12 cellular contexts compared by ENCODE assay signal in genomic region chr22:37627091-37627490, GRCh38. TPM values are rescaled to one million over a fixed set of nuclear protein-coding genes. Genes with fewer than 3 reads are reported as not detected.
DNase-seq lines count a peak whose midpoint lies in the region; ATAC-seq, FAIRE-seq and TF ChIP-seq lines count a peak whose summit lies in the region.
"Had no signal": no experiment of that assay in that cellular context is flagged by ENCODE, and none has a peak within 500 bp of the region (broad histone marks: within the 10 kb centered on the region; RNA-seq: fewer than 3 reads in every experiment).

No MANE protein-coding gene starts in this region.

- no peak for DNase-seq in activated T-cell treated with anti-CD3 and anti-CD28 coated beads, Interleukin-2, amount 50 U/mL, for 24 hours
- no peak for DNase-seq in activated T-cell treated with anti-CD3 and anti-CD28 coated beads, Interleukin-2, amount 50 U/mL, for 1 hour
- no peak for DNase-seq in activated CD8-positive, alpha-beta T cell treated with anti-CD3 and anti-CD28 coated beads, Interleukin-2, amount 10 ng/mL, durations not matched to agents 7 days and 5 days
- no peak for DNase-seq in lower lobe of right lung
- DNase-seq in GM19239 (ENCODE audit: insufficient read length, low spot score): no peak
- no peak for DNase-seq in iPS-NIHi7 (ENCODE audit: extremely low spot score)
- DNase-seq: NCI-H1092 had no signal

- no peaks in the 10 kb centered on the region for H3K9me3 Mint-ChIP-seq in activated T-cell treated with anti-CD3 and anti-CD28 coated beads, Interleukin-2, amount 50 U/mL, for 24 hours
- no peaks in the 10 kb centered on the region for H3K9me3 Mint-ChIP-seq in activated CD8-positive, alpha-beta T cell treated with anti-CD3 and anti-CD28 coated beads, Interleukin-2, amount 10 ng/mL, durations not matched to agents 7 days and 5 days (ENCODE audit: insufficient read depth)
- H3K9me3 Mint-ChIP-seq: type B pancreatic cell had no signal

- H3K27me3 ChIP-seq in lower lobe of right lung (ENCODE audit: low read depth): no peaks in the 10 kb centered on the region

- H3K27ac Mint-ChIP-seq in activated T-cell treated with anti-CD3 and anti-CD28 coated beads, Interleukin-2, amount 50 U/mL, for 24 hours: peak overlapping the region; percentile 92
- peak overlapping the region; percentile 91 for H3K27ac Mint-ChIP-seq in activated CD8-positive, alpha-beta T cell treated with anti-CD3 and anti-CD28 coated beads, Interleukin-2, amount 10 ng/mL, durations not matched to agents 7 days and 5 days
- H3K27ac Mint-ChIP-seq: type B pancreatic cell had no signal

- H3K27ac ChIP-seq in lower lobe of right lung: peak overlapping the region; percentile 56
- H3K27ac ChIP-seq in temporal lobe (ENCODE audit: low read depth, low read length): peak overlapping the region; percentile 7

- no peak for ATAC-seq in activated CD8-positive, alpha-beta T cell treated with anti-CD3 and anti-CD28 coated beads, Interleukin-2, amount 10 ng/mL, durations not matched to agents 7 days and 5 days
- ATAC-seq in lower lobe of right lung: no peak
- ATAC-seq in GM18505 (IDR thresholded peaks at IDR 0.05; ENCODE audit: unreplicated experiment): no peak

- no peaks in the 10 kb centered on the region for H3K9me3 ChIP-seq in lower lobe of right lung

- peaks cover 63% of the 10 kb centered on the region for H3K4me1 Mint-ChIP-seq in activated T-cell treated with anti-CD3 and anti-CD28 coated beads, Interleukin-2, amount 50 U/mL, for 24 hours (ENCODE audit: low read depth)
- peaks cover 73% of the 10 kb centered on the region for H3K4me1 Mint-ChIP-seq in activated CD8-positive, alpha-beta T cell treated with anti-CD3 and anti-CD28 coated beads, Interleukin-2, amount 10 ng/mL, durations not matched to agents 7 days and 5 days (ENCODE audit: low read depth)

- no peaks in the 10 kb centered on the region for H3K27me3 Mint-ChIP-seq in activated T-cell treated with anti-CD3 and anti-CD28 coated beads, Interleukin-2, amount 50 U/mL, for 24 hours
- no peaks in the 10 kb centered on the region for H3K27me3 Mint-ChIP-seq in activated CD8-positive, alpha-beta T cell treated with anti-CD3 and anti-CD28 coated beads, Interleukin-2, amount 10 ng/mL, durations not matched to agents 7 days and 5 days (ENCODE audit: low read depth)
- H3K27me3 Mint-ChIP-seq: type B pancreatic cell had no signal

- peaks cover 68% of the 10 kb centered on the region for H3K36me3 ChIP-seq in lower lobe of right lung

- no peak overlapping the region for H3K4me3 ChIP-seq in lower lobe of right lung

- H3K4me3 Mint-ChIP-seq in activated T-cell treated with anti-CD3 and anti-CD28 coated beads, Interleukin-2, amount 50 U/mL, for 24 hours: peak overlapping the region; percentile 29
- peak overlapping the region; percentile 56 for H3K4me3 Mint-ChIP-seq in activated CD8-positive, alpha-beta T cell treated with anti-CD3 and anti-CD28 coated beads, Interleukin-2, amount 10 ng/mL, durations not matched to agents 7 days and 5 days
- H3K4me3 Mint-ChIP-seq: type B pancreatic cell had no signal

- intact Hi-C loops in lower lobe of right lung (cut with DNase I): no loop called here

- H3K4me1 ChIP-seq in lower lobe of right lung: peaks cover 41% of the 10 kb centered on the region

- POLR2A ChIA-PET in activated CD8-positive, alpha-beta T cell treated with anti-CD3 and anti-CD28 coated beads, Interleukin-2, amount 10 ng/mL, durations not matched to agents 7 days and 5 days (lab: Charles Lee): interaction anchor here (0.9 to 2.6 kb wide), 10 partner anchors 10 to 56 kb away, joined by 3 to 14 read pairs (median 6); partner anchors contain the start of genes LGALS1 and PDXP

- TF ChIP-seq CTCF in lower lobe of right lung (IDR thresholded peaks at IDR 0.05): no peak

- no peak for FAIRE-seq in GM19239 (lab: Jason Lieb, UNC)
- FAIRE-seq: islet of Langerhans had no signal

- peaks cover 79% of the 10 kb centered on the region for H3K36me3 Mint-ChIP-seq in activated T-cell treated with anti-CD3 and anti-CD28 coated beads, Interleukin-2, amount 50 U/mL, for 24 hours (ENCODE audit: low read depth)
- peaks cover 35% of the 10 kb centered on the region for H3K36me3 Mint-ChIP-seq in activated CD8-positive, alpha-beta T cell treated with anti-CD3 and anti-CD28 coated beads, Interleukin-2, amount 10 ng/mL, durations not matched to agents 7 days and 5 days (ENCODE audit: low read depth)

- CTCF ChIA-PET in activated CD8-positive, alpha-beta T cell treated with anti-CD3 and anti-CD28 coated beads, Interleukin-2, amount 10 ng/mL, durations not matched to agents 7 days and 5 days (lab: Charles Lee): interaction anchor here (1.1 to 12.7 kb wide), 11 partner anchors 10 to 236 kb away, joined by 3 to 261 read pairs (median 7); partner anchors contain the start of genes GGA1, LGALS1, PDXP and SH3BP1

- TF ChIP-seq POLR2A in GM18505 (IDR thresholded peaks at IDR 0.05; ENCODE audit: borderline replicate concordance, extremely low read depth, insufficient read depth, insufficient read length): no peak

RNA-seq across cellular contexts. Expression of gene SH3BP1, which starts 12.4 kb away (rescaled TPM):
- total RNA-seq in activated CD8-positive, alpha-beta T cell treated with anti-CD3 and anti-CD28 coated beads, Interleukin-2, amount 10 ng/mL, durations not matched to agents 7 days and 5 days: 100 to 1,000 TPM; 216 to 218 TPM
- 34.8 TPM for total RNA-seq in lower lobe of right lung
- total RNA-seq in temporal lobe: 0.49 TPM

RNA-seq across cellular contexts. Expression of gene GGA1, which starts 18.5 kb away (rescaled TPM):
- total RNA-seq in activated CD8-positive, alpha-beta T cell treated with anti-CD3 and anti-CD28 coated beads, Interleukin-2, amount 10 ng/mL, durations not matched to agents 7 days and 5 days: 10 to 100 TPM; 66.3 to 69.5 TPM
- total RNA-seq in lower lobe of right lung (64.8 TPM), temporal lobe (27.5 TPM)

RNA-seq across cellular contexts. Expression of gene PDXP, which starts 31.4 kb away (rescaled TPM):
- 10 to 100 TPM; 31.5 to 33.5 TPM for total RNA-seq in activated CD8-positive, alpha-beta T cell treated with anti-CD3 and anti-CD28 coated beads, Interleukin-2, amount 10 ng/mL, durations not matched to agents 7 days and 5 days
- total RNA-seq in lower lobe of right lung (3.9 TPM), temporal lobe (36.1 TPM)

RNA-seq across cellular contexts. Expression of gene LGALS2, which starts 47.2 kb away (rescaled TPM):
- not detected for total RNA-seq in activated CD8-positive, alpha-beta T cell treated with anti-CD3 and anti-CD28 coated beads, Interleukin-2, amount 10 ng/mL, durations not matched to agents 7 days and 5 days
- total RNA-seq in lower lobe of right lung: 1.9 TPM
- not detected for total RNA-seq in temporal lobe
- total RNA-seq: RPMI7951 had no signal

RNA-seq across cellular contexts. Expression of gene LGALS1, which starts 48.3 kb away (rescaled TPM):
- 1,000 to 10,000 TPM; 1,444 to 1,502 TPM for total RNA-seq in activated CD8-positive, alpha-beta T cell treated with anti-CD3 and anti-CD28 coated beads, Interleukin-2, amount 10 ng/mL, durations not matched to agents 7 days and 5 days
- total RNA-seq in lower lobe of right lung (425 TPM), temporal lobe (70.3 TPM)

Comparison
In these comparisons a context has a peak if more than half of its experiments do, and no peak if none do; other contexts are left out.
1. RNA of gene SH3BP1, which starts 12.4 kb away (total RNA-seq): 216 to 218 TPM in activated CD8-positive, alpha-beta T cell treated with anti-CD3 and anti-CD28 coated beads, Interleukin-2, amount 10 ng/mL, durations not matched to agents 7 days and 5 days and 34.8 TPM in lower lobe of right lung (single experiment); 0.49 TPM in temporal lobe (single experiment); every median in the first group is over 10 times any median in the second.